ENCODE assay signal across 16 cellular contexts in the genomic region with DNA sequence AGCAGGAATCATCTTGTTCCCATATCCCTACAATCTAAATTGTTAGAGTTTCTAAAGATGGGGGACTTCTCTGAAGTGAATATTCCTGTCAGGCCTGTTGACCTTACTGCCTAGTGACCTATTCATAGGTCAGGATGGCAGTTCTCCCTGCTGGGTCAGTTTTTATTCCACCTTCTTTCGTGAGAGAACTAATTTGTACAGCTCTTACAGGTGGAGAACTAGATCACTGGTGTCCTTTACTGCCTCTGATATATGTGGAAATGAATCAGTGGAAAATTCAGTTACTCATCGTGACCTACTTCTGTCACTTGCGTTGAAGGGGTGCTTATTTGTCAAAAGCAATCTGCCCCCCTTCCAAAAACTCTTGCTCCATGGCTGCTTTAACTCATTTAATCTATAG.
DNase-seq lines count a peak whose midpoint lies in the region; ATAC-seq and TF ChIP-seq lines count a peak whose summit lies in the region.
"Had no signal": no experiment of that assay in that cellular context is flagged by ENCODE, and none has a peak within 500 bp of the region (broad histone marks: within the 10 kb centered on the region; RNA-seq: fewer than 3 reads in every experiment).

No MANE protein-coding gene starts in this region.

- no peak for ATAC-seq in left cardiac atrium
- ATAC-seq in activated naive CD8-positive, alpha-beta T cell treated with anti-CD3 and anti-CD28 coated beads, Interleukin-2, amount 50 U/mL, for 24 hours, result peak; percentile 85
- peak; percentile 92 for ATAC-seq in stimulated activated naive CD8-positive, alpha-beta T cell treated with anti-CD3 and anti-CD28 coated beads, Interleukin-15, amount 100 ng/mL, for 72 hours
- ATAC-seq: left colon, Panc1 had no signal

- peaks cover 90% of the 10 kb centered on the region for H3K4me1 Mint-ChIP-seq in activated naive CD8-positive, alpha-beta T cell treated with anti-CD3 and anti-CD28 coated beads, Interleukin-2, amount 50 U/mL, for 24 hours
- peaks cover 87% of the 10 kb centered on the region for H3K4me1 Mint-ChIP-seq in stimulated activated naive CD8-positive, alpha-beta T cell treated with anti-CD3 and anti-CD28 coated beads, Interleukin-15, amount 100 ng/mL, for 72 hours

- peak overlapping the region; percentile 98 for H3K27ac Mint-ChIP-seq in activated naive CD8-positive, alpha-beta T cell treated with anti-CD3 and anti-CD28 coated beads, Interleukin-2, amount 50 U/mL, for 24 hours
- peak overlapping the region; percentile 69 to 84 for H3K27ac Mint-ChIP-seq in stimulated activated naive CD8-positive, alpha-beta T cell treated with anti-CD3 and anti-CD28 coated beads, Interleukin-15, amount 100 ng/mL, for 72 hours

- H3K36me3 ChIP-seq in cardiac muscle cell, result no peaks in the 10 kb centered on the region
- H3K36me3 ChIP-seq in spleen, result no peaks in the 10 kb centered on the region
- H3K36me3 ChIP-seq: HAP-1, suprapubic skin, WERI-Rb-1 had no signal

- H3K4me3 ChIP-seq in cardiac muscle cell (no peak overlapping the region), spleen (no peak overlapping the region)
- H3K4me3 ChIP-seq: HAP-1, hepatocyte, suprapubic skin had no signal

- DNase-seq in cardiac muscle cell (ENCODE audit: low read depth in 1 of 2, low spot score in 1 of 2) (no peak), left cardiac atrium (no peak), iris pigment epithelial cell (ENCODE audit: low read depth) (peak; percentile 58), spleen (no peak), D341Med (ENCODE audit: low spot score) (no peak), anterior cingulate cortex (lab: John Stamatoyannopoulos, UW) (no peak)
- no peak for DNase-seq in activated naive CD8-positive, alpha-beta T cell treated with anti-CD3 and anti-CD28 coated beads, Interleukin-2, amount 50 U/mL, for 24 hours
- no peak for DNase-seq in stimulated activated naive CD8-positive, alpha-beta T cell treated with anti-CD3 and anti-CD28 coated beads, Interleukin-15, amount 100 ng/mL, for 72 hours
- DNase-seq: DMS153, left colon, MV-4-11, WERI-Rb-1 had no signal

- H3K4me3 Mint-ChIP-seq in activated naive CD8-positive, alpha-beta T cell treated with anti-CD3 and anti-CD28 coated beads, Interleukin-2, amount 50 U/mL, for 24 hours, result peak overlapping the region; percentile 63
- peak overlapping the region; percentile 44 to 52 for H3K4me3 Mint-ChIP-seq in stimulated activated naive CD8-positive, alpha-beta T cell treated with anti-CD3 and anti-CD28 coated beads, Interleukin-15, amount 100 ng/mL, for 72 hours

- intact Hi-C loops in left cardiac atrium (cut with DNase I) (no loop called here), spleen (cut with DNase I; ENCODE audit: low total_unique reads) (no loop called here)

- H3K27ac ChIP-seq in cardiac muscle cell (peak overlapping the region; percentile 62), spleen (peak overlapping the region in 2 of 8 donors; percentile 10 to 39)
- H3K27ac ChIP-seq: hepatocyte, suprapubic skin, WERI-Rb-1 had no signal

- H3K4me1 ChIP-seq in cardiac muscle cell (ENCODE audit: low read depth), result peaks cover 52% of the 10 kb centered on the region
- peaks cover 0 to 42% (median 19%) of the 10 kb centered on the region in 6 donors for H3K4me1 ChIP-seq in spleen

- 34 to 61% (median 49%) methylated on average over 3 of the region's 3 CpGs for WGBS in spleen, 5 donors

- peaks cover 8% of the 10 kb centered on the region for H3K36me3 Mint-ChIP-seq in activated naive CD8-positive, alpha-beta T cell treated with anti-CD3 and anti-CD28 coated beads, Interleukin-2, amount 50 U/mL, for 24 hours (ENCODE audit: low read depth)

- no peaks in the 10 kb centered on the region for H3K9me3 Mint-ChIP-seq in activated naive CD8-positive, alpha-beta T cell treated with anti-CD3 and anti-CD28 coated beads, Interleukin-2, amount 50 U/mL, for 24 hours
- H3K9me3 Mint-ChIP-seq in stimulated activated naive CD8-positive, alpha-beta T cell treated with anti-CD3 and anti-CD28 coated beads, Interleukin-15, amount 100 ng/mL, for 72 hours, result no peaks in the 10 kb centered on the region

- no peak for TF ChIP-seq POLR2A in spleen (IDR thresholded peaks at IDR 0.05)

- H3K27me3 ChIP-seq in cardiac muscle cell, result no peaks in the 10 kb centered on the region
- no peaks in the 10 kb centered on the region for H3K27me3 ChIP-seq in spleen (replicated peaks in 1 of 7)
- H3K27me3 ChIP-seq: hepatocyte, suprapubic skin had no signal

- H3K9me3 ChIP-seq in cardiac muscle cell (ENCODE audit: low read depth), result no peaks in the 10 kb centered on the region
- no peaks in the 10 kb centered on the region for H3K9me3 ChIP-seq in spleen
- H3K9me3 ChIP-seq: HAP-1, suprapubic skin had no signal

- TF ChIP-seq CTCF in cardiac muscle cell (IDR thresholded peaks at IDR 0.05; ENCODE audit: low read depth, low read length), result no peak
- no peak for TF ChIP-seq CTCF in spleen (IDR thresholded peaks at IDR 0.05 in 8 of 11, conservative IDR thresholded peaks at IDR 0.05 in 3 of 11)

- no peaks in the 10 kb centered on the region for H3K27me3 Mint-ChIP-seq in activated naive CD8-positive, alpha-beta T cell treated with anti-CD3 and anti-CD28 coated beads, Interleukin-2, amount 50 U/mL, for 24 hours
- no peaks in the 10 kb centered on the region for H3K27me3 Mint-ChIP-seq in stimulated activated naive CD8-positive, alpha-beta T cell treated with anti-CD3 and anti-CD28 coated beads, Interleukin-15, amount 100 ng/mL, for 72 hours

Comparison
In these comparisons a context has a peak if more than half of its experiments do, and no peak if none do; other contexts are left out.
1. ATAC-seq: peak in activated naive CD8-positive, alpha-beta T cell treated with anti-CD3 and anti-CD28 coated beads, Interleukin-2, amount 50 U/mL, for 24 hours (single experiment) and stimulated activated naive CD8-positive, alpha-beta T cell treated with anti-CD3 and anti-CD28 coated beads, Interleukin-15, amount 100 ng/mL, for 72 hours (single experiment); none in left cardiac atrium (0 of 2).